In the genomic region with DNA sequence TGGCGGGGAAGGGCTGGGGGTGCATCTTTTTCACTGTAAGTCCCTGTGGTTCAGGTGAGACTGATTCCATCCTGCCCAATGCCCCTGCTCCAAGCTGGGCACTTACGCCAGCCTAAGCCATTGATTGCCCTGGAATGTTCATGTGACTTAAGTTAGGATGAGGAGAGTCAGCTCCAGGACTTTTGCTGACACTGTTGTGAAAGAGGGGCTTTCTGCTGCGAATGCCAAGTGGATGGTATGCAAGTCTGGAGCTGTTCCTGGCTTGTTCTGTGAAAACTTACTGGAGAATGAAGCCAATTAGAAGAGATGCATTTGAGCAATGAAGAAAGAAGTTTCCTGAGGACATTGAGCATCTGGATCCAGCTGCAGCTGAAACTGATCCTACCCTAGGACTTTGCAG, we compare ENCODE assay signal across 9 cellular contexts.
DNase-seq lines count a peak whose midpoint lies in the region; ATAC-seq and TF ChIP-seq lines count a peak whose summit lies in the region.
"Had no signal": no experiment of that assay in that cellular context is flagged by ENCODE, and none has a peak within 500 bp of the region (broad histone marks: within the 10 kb centered on the region; RNA-seq: fewer than 3 reads in every experiment).

No MANE protein-coding gene starts in this region.

- H3K4me2 ChIP-seq in osteoblast (ENCODE audit: insufficient read depth, low read length), result peak overlapping the region; percentile 74

- no peaks in the 10 kb centered on the region for H3K36me3 Mint-ChIP-seq in activated T-helper 17 cell treated with anti-CD3 and anti-CD28 coated beads, Interleukin-2, amount 50 U/mL, for 72 hours (ENCODE audit: low read depth)

- no peak overlapping the region for H2AFZ ChIP-seq in osteoblast (ENCODE audit: low read length)

- peak overlapping the region; percentile 54 for H3K27ac ChIP-seq in osteoblast (ENCODE audit: low read depth, low read length)

- ATAC-seq in activated T-helper 17 cell treated with anti-CD3 and anti-CD28 coated beads, Interleukin-2, amount 50 U/mL, for 72 hours (replicated peaks), result no peak
- no peak for ATAC-seq in HG02759 (IDR thresholded peaks at IDR 0.05; ENCODE audit: unreplicated experiment)

- no peaks in the 10 kb centered on the region for H3K9me3 ChIP-seq in osteoblast (ENCODE audit: low read depth, low read length)

- H4K20me1 ChIP-seq in osteoblast (ENCODE audit: insufficient read depth, low read length), result peaks cover 4% of the 10 kb centered on the region

- peaks cover 49% of the 10 kb centered on the region for H3K4me1 ChIP-seq in osteoblast (ENCODE audit: insufficient read depth, low read length)

- H3K4me3 Mint-ChIP-seq in activated T-helper 17 cell treated with anti-CD3 and anti-CD28 coated beads, Interleukin-2, amount 50 U/mL, for 72 hours, result no peak overlapping the region

- H3K79me2 ChIP-seq in osteoblast (ENCODE audit: insufficient read depth, low read length), result no peaks in the 10 kb centered on the region

- H3K9me3 Mint-ChIP-seq in activated T-helper 17 cell treated with anti-CD3 and anti-CD28 coated beads, Interleukin-2, amount 50 U/mL, for 72 hours, result no peaks in the 10 kb centered on the region

- no peak for TF ChIP-seq CTCF in osteoblast (IDR thresholded peaks at IDR 0.05; ENCODE audit: extremely low read depth, low read depth, low read length)

- peaks cover 8% of the 10 kb centered on the region for H3K4me1 Mint-ChIP-seq in activated T-helper 17 cell treated with anti-CD3 and anti-CD28 coated beads, Interleukin-2, amount 50 U/mL, for 72 hours

- peak; percentile 89 for DNase-seq in EH (ENCODE audit: low read depth)
- DNase-seq in NCI-H446 treated with DMSO at 0.1 percent for 48 hours (lab: John Stamatoyannopoulos, UW), result peak; percentile 40
- peak; percentile 97 for DNase-seq in fibroblast of gingiva (ENCODE audit: low read depth)
- DNase-seq in osteoblast (ENCODE audit: insufficient read length, low spot score, missing footprints), result no peak
- no peak for DNase-seq in activated CD4-positive, alpha-beta T cell treated with anti-CD3 and anti-CD28 coated beads for 1 hour
- DNase-seq in cerebellum (ENCODE audit: low spot score), result no peak
- DNase-seq: mesendoderm had no signal

- peaks cover 6% of the 10 kb centered on the region for H3K27me3 Mint-ChIP-seq in activated T-helper 17 cell treated with anti-CD3 and anti-CD28 coated beads, Interleukin-2, amount 50 U/mL, for 72 hours

- H3K4me3 ChIP-seq in osteoblast (ENCODE audit: insufficient read depth, low read length), result peak overlapping the region; percentile 0

- H3K27me3 ChIP-seq in osteoblast (ENCODE audit: insufficient read depth, low read length), result no peaks in the 10 kb centered on the region

- H3K36me3 ChIP-seq in osteoblast (ENCODE audit: insufficient read depth, low read length), result no peaks in the 10 kb centered on the region

- no peak overlapping the region for H3K27ac Mint-ChIP-seq in activated T-helper 17 cell treated with anti-CD3 and anti-CD28 coated beads, Interleukin-2, amount 50 U/mL, for 72 hours

Comparison
In these comparisons a context has a peak if more than half of its experiments do, and no peak if none do; other contexts are left out.
1. DNase-seq: peak in EH (single experiment), NCI-H446 treated with DMSO at 0.1 percent for 48 hours (single experiment) and fibroblast of gingiva (single experiment); none in osteoblast (single experiment), activated CD4-positive, alpha-beta T cell treated with anti-CD3 and anti-CD28 coated beads for 1 hour (single experiment) and cerebellum (single experiment).